Comparison of ENCODE assay signal across 1 cellular context in the genomic region with DNA sequence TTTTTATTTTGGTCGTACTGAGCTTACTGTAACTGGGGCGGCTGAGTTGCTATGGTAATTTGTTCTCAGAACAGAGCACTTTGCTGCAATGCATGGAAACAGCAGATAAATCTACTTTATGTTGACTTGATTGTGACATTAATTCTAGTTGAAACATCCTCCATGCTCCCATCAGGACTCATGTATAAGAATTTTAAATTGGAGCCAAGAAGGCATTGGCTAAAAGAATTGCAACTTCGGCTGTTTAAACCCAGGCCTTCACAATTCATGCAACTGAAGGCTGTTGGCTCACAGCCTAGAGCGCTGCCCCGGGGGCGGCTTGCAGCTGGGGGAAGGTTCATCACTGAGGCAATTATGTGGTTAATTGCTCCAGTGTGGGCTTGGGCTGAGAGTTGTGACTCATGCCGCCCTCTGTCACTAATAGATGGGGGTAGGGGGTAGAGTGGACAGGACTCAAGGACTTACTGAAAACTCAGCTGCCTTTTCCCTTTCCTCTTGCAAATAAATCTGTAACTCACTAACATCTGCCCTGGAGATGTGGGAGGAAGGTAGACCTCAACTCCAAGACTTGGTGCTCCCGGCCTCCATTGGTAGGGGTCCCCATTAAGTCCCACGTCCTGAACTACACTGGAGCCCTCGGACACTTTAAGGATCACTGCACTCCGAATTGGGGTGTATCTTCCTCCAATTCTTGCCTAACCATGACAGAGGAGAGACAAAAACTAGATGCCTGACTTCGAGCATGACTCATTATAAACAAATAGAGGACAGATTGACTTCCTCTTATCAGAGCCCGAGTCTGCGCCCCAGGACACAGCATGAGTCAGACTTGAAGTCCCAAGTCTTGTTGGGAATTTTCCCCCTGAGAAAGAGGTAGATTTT.
TF ChIP-seq lines count a peak whose summit lies in the region.

No MANE protein-coding gene starts in this region.

TF ChIP-seq in K562, 482 proteins besides CTCF, POLR2A, EP300 and RAD21 (continued from another document and continues in another):
- TF ChIP-seq, protein P1, sequence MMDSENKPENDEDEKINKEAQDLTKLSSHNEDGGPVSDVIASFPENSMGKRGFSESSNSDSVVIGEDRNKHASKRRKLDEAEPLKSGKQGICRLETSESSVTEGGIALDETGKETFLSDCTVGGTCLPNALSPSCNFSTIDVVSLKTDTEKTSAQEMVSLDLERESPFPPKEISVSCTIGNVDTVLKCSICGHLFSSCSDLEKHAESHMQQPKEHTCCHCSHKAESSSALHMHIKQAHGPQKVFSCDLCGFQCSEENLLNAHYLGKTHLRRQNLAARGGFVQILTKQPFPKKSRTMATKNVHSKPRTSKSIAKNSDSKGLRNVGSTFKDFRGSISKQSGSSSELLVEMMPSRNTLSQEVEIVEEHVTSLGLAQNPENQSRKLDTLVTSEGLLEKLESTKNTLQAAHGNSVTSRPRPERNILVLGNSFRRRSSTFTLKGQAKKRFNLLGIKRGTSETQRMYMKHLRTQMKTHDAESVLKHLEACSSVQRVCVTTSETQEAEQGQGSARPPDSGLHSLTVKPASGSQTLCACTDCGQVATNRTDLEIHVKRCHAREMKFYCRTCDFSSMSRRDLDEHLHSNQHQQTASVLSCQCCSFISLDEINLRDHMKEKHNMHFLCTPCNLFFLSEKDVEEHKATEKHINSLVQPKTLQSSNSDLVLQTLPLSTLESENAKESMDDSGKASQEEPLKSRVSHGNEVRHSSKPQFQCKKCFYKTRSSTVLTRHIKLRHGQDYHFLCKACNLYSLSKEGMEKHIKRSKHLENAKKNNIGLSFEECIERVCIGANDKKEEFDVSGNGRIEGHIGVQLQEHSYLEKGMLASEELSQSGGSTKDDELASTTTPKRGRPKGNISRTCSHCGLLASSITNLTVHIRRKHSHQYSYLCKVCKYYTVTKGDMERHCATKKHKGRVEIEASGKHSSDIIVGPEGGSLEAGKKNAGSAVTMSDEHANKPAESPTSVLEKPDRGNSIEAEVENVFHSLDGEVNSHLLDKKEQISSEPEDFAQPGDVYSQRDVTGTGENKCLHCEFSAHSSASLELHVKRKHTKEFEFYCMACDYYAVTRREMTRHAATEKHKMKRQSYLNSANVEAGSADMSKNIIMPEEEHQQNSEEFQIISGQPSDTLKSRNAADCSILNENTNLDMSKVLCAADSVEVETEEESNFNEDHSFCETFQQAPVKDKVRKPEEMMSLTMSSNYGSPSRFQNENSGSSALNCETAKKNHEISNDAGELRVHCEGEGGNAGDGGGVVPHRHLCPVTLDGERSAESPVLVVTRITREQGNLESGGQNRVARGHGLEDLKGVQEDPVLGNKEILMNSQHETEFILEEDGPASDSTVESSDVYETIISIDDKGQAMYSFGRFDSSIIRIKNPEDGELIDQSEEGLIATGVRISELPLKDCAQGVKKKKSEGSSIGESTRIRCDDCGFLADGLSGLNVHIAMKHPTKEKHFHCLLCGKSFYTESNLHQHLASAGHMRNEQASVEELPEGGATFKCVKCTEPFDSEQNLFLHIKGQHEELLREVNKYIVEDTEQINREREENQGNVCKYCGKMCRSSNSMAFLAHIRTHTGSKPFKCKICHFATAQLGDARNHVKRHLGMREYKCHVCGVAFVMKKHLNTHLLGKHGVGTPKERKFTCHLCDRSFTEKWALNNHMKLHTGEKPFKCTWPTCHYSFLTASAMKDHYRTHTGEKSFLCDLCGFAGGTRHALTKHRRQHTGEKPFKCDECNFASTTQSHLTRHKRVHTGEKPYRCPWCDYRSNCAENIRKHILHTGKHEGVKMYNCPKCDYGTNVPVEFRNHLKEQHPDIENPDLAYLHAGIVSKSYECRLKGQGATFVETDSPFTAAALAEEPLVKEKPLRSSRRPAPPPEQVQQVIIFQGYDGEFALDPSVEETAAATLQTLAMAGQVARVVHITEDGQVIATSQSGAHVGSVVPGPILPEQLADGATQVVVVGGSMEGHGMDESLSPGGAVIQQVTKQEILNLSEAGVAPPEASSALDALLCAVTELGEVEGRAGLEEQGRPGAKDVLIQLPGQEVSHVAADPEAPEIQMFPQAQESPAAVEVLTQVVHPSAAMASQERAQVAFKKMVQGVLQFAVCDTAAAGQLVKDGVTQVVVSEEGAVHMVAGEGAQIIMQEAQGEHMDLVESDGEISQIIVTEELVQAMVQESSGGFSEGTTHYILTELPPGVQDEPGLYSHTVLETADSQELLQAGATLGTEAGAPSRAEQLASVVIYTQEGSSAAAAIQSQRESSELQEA (IDR thresholded peaks at IDR 0.05; ENCODE audit: low read depth): no peak
- no peak for TF ChIP-seq NFATC3 (IDR thresholded peaks at IDR 0.05)
- TF ChIP-seq RNF2 (IDR thresholded peaks at IDR 0.05): no peak
- TF ChIP-seq ILF3 (IDR thresholded peaks at IDR 0.05; ENCODE audit: borderline replicate concordance): no peak
- TF ChIP-seq TBP (optimal IDR thresholded peaks at IDR 0.05; ENCODE audit: low read depth, low read length): no peak
- TF ChIP-seq ILK (tag; IDR thresholded peaks at IDR 0.05; ENCODE audit: borderline replicate concordance, low read depth): no peak
- TF ChIP-seq, protein P2, sequence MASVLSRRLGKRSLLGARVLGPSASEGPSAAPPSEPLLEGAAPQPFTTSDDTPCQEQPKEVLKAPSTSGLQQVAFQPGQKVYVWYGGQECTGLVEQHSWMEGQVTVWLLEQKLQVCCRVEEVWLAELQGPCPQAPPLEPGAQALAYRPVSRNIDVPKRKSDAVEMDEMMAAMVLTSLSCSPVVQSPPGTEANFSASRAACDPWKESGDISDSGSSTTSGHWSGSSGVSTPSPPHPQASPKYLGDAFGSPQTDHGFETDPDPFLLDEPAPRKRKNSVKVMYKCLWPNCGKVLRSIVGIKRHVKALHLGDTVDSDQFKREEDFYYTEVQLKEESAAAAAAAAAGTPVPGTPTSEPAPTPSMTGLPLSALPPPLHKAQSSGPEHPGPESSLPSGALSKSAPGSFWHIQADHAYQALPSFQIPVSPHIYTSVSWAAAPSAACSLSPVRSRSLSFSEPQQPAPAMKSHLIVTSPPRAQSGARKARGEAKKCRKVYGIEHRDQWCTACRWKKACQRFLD (CRISPR knock-in tag; IDR thresholded peaks at IDR 0.05): no peak
- no peak for TF ChIP-seq ZNF174 (CRISPR knock-in tag; IDR thresholded peaks at IDR 0.05)
- TF ChIP-seq, protein P3, sequence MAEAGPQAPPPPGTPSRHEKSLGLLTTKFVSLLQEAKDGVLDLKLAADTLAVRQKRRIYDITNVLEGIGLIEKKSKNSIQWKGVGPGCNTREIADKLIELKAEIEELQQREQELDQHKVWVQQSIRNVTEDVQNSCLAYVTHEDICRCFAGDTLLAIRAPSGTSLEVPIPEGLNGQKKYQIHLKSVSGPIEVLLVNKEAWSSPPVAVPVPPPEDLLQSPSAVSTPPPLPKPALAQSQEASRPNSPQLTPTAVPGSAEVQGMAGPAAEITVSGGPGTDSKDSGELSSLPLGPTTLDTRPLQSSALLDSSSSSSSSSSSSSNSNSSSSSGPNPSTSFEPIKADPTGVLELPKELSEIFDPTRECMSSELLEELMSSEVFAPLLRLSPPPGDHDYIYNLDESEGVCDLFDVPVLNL (CRISPR knock-in tag; IDR thresholded peaks at IDR 0.05; ENCODE audit: low read depth): no peak
- no peak for TF ChIP-seq ZNF23 (CRISPR knock-in tag; IDR thresholded peaks at IDR 0.05)
- peak; percentile 6; the same call in 1 of the 2 replicates for TF ChIP-seq TCF3 (CRISPR knock-in tag; IDR thresholded peaks at IDR 0.05)
- peak; percentile 25; the same call in 1 of the 2 replicates for TF ChIP-seq CREM (IDR thresholded peaks at IDR 0.05; ENCODE audit: low read depth)
- no peak for TF ChIP-seq POLR3A (IDR thresholded peaks at IDR 0.05; ENCODE audit: borderline replicate concordance, extremely low read depth, insufficient read depth, insufficient read length)
- TF ChIP-seq ZKSCAN8 (CRISPR knock-in tag; IDR thresholded peaks at IDR 0.05): no peak
- TF ChIP-seq, protein P4, sequence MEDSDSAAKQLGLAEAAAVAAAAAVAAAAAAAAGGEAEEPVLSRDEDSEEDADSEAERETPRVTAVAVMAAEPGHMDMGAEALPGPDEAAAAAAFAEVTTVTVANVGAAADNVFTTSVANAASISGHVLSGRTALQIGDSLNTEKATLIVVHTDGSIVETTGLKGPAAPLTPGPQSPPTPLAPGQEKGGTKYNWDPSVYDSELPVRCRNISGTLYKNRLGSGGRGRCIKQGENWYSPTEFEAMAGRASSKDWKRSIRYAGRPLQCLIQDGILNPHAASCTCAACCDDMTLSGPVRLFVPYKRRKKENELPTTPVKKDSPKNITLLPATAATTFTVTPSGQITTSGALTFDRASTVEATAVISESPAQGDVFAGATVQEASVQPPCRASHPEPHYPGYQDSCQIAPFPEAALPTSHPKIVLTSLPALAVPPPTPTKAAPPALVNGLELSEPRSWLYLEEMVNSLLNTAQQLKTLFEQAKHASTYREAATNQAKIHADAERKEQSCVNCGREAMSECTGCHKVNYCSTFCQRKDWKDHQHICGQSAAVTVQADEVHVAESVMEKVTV (CRISPR knock-in tag; IDR thresholded peaks at IDR 0.05): no peak
- no peak for TF ChIP-seq ZNF212 (CRISPR knock-in tag; IDR thresholded peaks at IDR 0.05)
- no peak for TF ChIP-seq LARP7 (IDR thresholded peaks at IDR 0.05)
- TF ChIP-seq NONO (IDR thresholded peaks at IDR 0.05; ENCODE audit: low read depth in 2 of 2, low read length in 1 of 2): no peak
- no peak for TF ChIP-seq CBX1 (IDR thresholded peaks at IDR 0.05; ENCODE audit: low read depth)
- TF ChIP-seq, protein P5, sequence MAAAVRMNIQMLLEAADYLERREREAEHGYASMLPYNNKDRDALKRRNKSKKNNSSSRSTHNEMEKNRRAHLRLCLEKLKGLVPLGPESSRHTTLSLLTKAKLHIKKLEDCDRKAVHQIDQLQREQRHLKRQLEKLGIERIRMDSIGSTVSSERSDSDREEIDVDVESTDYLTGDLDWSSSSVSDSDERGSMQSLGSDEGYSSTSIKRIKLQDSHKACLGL (CRISPR knock-in tag; IDR thresholded peaks at IDR 0.05; ENCODE audit: borderline replicate concordance, poor library complexity, severe bottlenecking): no peak
- TF ChIP-seq CCNT2 (IDR thresholded peaks at IDR 0.05; ENCODE audit: borderline replicate concordance, extremely low read depth, insufficient read length, low read depth, low read length): no peak
- TF ChIP-seq ZNF24 (IDR thresholded peaks at IDR 0.05): no peak
- TF ChIP-seq, protein P6, sequence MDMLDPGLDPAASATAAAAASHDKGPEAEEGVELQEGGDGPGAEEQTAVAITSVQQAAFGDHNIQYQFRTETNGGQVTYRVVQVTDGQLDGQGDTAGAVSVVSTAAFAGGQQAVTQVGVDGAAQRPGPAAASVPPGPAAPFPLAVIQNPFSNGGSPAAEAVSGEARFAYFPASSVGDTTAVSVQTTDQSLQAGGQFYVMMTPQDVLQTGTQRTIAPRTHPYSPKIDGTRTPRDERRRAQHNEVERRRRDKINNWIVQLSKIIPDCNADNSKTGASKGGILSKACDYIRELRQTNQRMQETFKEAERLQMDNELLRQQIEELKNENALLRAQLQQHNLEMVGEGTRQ (CRISPR knock-in tag; IDR thresholded peaks at IDR 0.05): no peak
- 0 out of 2 replicates have a peak, but pooled peaks have one; percentile 21 for TF ChIP-seq ZNF766 (CRISPR knock-in tag; conservative IDR thresholded peaks at IDR 0.05)
- TF ChIP-seq TOE1 (IDR thresholded peaks at IDR 0.05; ENCODE audit: borderline replicate concordance): 0 out of 2 replicates have a peak, but pooled peaks have one; percentile 26
- TF ChIP-seq TOE1 (CRISPR knock-in tag; IDR thresholded peaks at IDR 0.05; ENCODE audit: borderline replicate concordance, low read depth): no peak
- no peak for TF ChIP-seq RAD51 (IDR thresholded peaks at IDR 0.05; ENCODE audit: borderline replicate concordance, low read depth)
- TF ChIP-seq, protein P7, sequence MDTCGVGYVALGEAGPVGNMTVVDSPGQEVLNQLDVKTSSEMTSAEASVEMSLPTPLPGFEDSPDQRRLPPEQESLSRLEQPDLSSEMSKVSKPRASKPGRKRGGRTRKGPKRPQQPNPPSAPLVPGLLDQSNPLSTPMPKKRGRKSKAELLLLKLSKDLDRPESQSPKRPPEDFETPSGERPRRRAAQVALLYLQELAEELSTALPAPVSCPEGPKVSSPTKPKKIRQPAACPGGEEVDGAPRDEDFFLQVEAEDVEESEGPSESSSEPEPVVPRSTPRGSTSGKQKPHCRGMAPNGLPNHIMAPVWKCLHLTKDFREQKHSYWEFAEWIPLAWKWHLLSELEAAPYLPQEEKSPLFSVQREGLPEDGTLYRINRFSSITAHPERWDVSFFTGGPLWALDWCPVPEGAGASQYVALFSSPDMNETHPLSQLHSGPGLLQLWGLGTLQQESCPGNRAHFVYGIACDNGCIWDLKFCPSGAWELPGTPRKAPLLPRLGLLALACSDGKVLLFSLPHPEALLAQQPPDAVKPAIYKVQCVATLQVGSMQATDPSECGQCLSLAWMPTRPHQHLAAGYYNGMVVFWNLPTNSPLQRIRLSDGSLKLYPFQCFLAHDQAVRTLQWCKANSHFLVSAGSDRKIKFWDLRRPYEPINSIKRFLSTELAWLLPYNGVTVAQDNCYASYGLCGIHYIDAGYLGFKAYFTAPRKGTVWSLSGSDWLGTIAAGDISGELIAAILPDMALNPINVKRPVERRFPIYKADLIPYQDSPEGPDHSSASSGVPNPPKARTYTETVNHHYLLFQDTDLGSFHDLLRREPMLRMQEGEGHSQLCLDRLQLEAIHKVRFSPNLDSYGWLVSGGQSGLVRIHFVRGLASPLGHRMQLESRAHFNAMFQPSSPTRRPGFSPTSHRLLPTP (IDR thresholded peaks at IDR 0.05; ENCODE audit: borderline replicate concordance, extremely low read depth, insufficient read length): no peak
- TF ChIP-seq GTF2E2 (tag; IDR thresholded peaks at IDR 0.05): no peak
- TF ChIP-seq, protein P8, sequence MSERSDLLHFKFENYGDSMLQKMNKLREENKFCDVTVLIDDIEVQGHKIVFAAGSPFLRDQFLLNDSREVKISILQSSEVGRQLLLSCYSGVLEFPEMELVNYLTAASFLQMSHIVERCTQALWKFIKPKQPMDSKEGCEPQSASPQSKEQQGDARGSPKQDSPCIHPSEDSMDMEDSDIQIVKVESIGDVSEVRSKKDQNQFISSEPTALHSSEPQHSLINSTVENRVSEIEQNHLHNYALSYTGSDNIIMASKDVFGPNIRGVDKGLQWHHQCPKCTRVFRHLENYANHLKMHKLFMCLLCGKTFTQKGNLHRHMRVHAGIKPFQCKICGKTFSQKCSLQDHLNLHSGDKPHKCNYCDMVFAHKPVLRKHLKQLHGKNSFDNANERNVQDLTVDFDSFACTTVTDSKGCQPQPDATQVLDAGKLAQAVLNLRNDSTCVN (CRISPR knock-in tag; IDR thresholded peaks at IDR 0.05): no peak
- TF ChIP-seq, protein P9, sequence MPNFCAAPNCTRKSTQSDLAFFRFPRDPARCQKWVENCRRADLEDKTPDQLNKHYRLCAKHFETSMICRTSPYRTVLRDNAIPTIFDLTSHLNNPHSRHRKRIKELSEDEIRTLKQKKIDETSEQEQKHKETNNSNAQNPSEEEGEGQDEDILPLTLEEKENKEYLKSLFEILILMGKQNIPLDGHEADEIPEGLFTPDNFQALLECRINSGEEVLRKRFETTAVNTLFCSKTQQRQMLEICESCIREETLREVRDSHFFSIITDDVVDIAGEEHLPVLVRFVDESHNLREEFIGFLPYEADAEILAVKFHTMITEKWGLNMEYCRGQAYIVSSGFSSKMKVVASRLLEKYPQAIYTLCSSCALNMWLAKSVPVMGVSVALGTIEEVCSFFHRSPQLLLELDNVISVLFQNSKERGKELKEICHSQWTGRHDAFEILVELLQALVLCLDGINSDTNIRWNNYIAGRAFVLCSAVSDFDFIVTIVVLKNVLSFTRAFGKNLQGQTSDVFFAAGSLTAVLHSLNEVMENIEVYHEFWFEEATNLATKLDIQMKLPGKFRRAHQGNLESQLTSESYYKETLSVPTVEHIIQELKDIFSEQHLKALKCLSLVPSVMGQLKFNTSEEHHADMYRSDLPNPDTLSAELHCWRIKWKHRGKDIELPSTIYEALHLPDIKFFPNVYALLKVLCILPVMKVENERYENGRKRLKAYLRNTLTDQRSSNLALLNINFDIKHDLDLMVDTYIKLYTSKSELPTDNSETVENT (CRISPR knock-in tag; IDR thresholded peaks at IDR 0.05): no peak
- no peak for TF ChIP-seq U2AF2 (optimal IDR thresholded peaks at IDR 0.05; ENCODE audit: low read depth, low read length)
- TF ChIP-seq CEBPG (CRISPR knock-in tag; IDR thresholded peaks at IDR 0.05): no peak
- peak; percentile 75 to 82 for TF ChIP-seq CEBPG (tag; conservative IDR thresholded peaks at IDR 0.05 in 1 of 2, IDR thresholded peaks at IDR 0.05 in 1 of 2)
- no peak for TF ChIP-seq KHSRP (IDR thresholded peaks at IDR 0.05)
- TF ChIP-seq SRSF7 (optimal IDR thresholded peaks at IDR 0.05; ENCODE audit: low read depth, low read length): no peak
